ENCODE assay signal across 26 cellular contexts in genomic region chr3:36063992-36064391, GRCh38.
"Had no signal": no experiment of that assay in that cellular context is flagged by ENCODE, and none has a peak within 500 bp of the region (broad histone marks: within the 10 kb centered on the region; RNA-seq: fewer than 3 reads in every experiment).

No MANE protein-coding gene starts in this region.

- ATAC-seq: heart right ventricle; left lobe of liver; natural killer cell; psoas muscle; right cardiac atrium; stimulated activated effector memory CD8-positive, alpha-beta T cell treated with anti-CD3 and anti-CD28 coated beads, Interleukin-12 subunit alpha, Interleukin-12 subunit beta, amount 100 ng/mL, for 72 hours had no signal

- H3K4me1 ChIP-seq: esophagus muscularis mucosa, heart right ventricle, psoas muscle, sigmoid colon, stomach, thyroid gland, vagina had no signal

- DNase-seq: effector CD8-positive, alpha-beta T cell; endodermal cell; foreskin melanocyte; glutamatergic neuron; heart right ventricle; hippocampal formation; immature natural killer cell; islet precursor cell; natural killer cell; occipital lobe; ovary; posterior cingulate gyrus; psoas muscle; right cardiac atrium; sigmoid colon; stimulated activated CD4-positive, alpha-beta T cell treated with anti-CD3 and anti-CD28 coated beads, Interleukin-2, amount 100 ng/mL, for 24 hours; stimulated activated CD4-positive, alpha-beta T cell treated with anti-CD3 and anti-CD28 coated beads, Interleukin-4, amount 100 ng/mL, for 24 hours; stimulated activated naive CD4-positive, alpha-beta T cell treated with Interleukin-2 at 50 U/mL for 16 hours; stomach; thyroid gland; trophoblast cell had no signal

- H3K4me3 ChIP-seq: esophagus muscularis mucosa, heart right ventricle, lung, ovary, psoas muscle, sigmoid colon, stomach, thyroid gland, vagina had no signal

- H3K27me3 ChIP-seq: esophagus muscularis mucosa, heart right ventricle, ovary, sigmoid colon, stomach, thyroid gland, vagina had no signal

- H3K36me3 ChIP-seq: esophagus muscularis mucosa, heart right ventricle, ovary, sigmoid colon, stomach, thyroid gland, vagina had no signal

- H3K27ac ChIP-seq: esophagus muscularis mucosa, heart right ventricle, ovary, psoas muscle, sigmoid colon, stomach, thyroid gland, vagina had no signal

- H3K9me3 ChIP-seq: esophagus muscularis mucosa, heart right ventricle, ovary, psoas muscle, sigmoid colon, stomach, thyroid gland, vagina had no signal
